Comparison of ENCODE assay signal across 2 cellular contexts in the genomic region with DNA sequence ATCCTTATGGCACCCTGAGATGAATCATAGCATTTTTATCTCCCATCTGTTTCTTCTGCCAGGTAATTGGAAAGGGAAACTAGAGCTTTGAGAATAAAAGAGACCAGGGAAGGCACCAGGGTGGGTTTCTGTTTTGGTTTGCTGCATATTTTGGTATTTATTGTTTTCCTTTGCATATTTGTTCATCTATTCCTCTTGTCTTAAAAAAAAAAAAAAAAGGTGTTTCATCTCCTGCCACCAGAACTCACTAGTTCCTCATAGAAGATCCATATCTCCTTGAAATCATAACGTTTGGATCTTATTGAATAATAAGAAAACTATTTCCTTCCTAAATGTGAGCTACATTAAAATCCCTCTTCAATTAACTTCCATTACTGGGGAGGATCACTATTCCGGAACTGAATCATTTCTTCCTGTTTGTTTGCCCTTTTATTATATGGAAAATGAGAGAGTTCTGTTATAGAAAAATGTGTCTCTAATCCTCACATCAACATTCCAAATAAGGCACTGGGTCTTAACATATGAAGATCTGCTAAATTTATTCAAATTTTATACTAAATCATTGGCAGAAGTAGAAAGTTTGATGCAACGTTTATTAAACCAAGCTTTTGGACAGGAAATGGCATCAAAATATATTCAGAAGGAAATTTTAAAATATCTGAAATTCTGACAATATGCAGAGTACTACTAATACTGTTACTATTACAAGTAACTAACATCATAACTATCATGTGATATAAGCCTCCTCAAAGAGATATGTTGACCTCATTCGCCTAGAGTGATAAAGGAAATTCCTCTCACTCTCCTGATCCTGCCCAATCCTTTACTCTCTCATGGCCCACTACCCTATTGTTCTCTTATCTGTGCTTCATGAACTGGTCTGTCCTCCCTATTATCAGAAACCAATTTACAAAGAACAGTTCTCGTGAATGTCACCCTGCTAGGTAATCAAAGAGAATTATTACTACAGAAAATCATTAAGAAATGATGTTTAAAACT.
TF ChIP-seq lines count a peak whose summit lies in the region.

No MANE protein-coding gene starts in this region.

TF ChIP-seq in SK-N-SH, 30 proteins besides CTCF, POLR2A, EP300 and RAD21:
- TF ChIP-seq, protein P1, sequence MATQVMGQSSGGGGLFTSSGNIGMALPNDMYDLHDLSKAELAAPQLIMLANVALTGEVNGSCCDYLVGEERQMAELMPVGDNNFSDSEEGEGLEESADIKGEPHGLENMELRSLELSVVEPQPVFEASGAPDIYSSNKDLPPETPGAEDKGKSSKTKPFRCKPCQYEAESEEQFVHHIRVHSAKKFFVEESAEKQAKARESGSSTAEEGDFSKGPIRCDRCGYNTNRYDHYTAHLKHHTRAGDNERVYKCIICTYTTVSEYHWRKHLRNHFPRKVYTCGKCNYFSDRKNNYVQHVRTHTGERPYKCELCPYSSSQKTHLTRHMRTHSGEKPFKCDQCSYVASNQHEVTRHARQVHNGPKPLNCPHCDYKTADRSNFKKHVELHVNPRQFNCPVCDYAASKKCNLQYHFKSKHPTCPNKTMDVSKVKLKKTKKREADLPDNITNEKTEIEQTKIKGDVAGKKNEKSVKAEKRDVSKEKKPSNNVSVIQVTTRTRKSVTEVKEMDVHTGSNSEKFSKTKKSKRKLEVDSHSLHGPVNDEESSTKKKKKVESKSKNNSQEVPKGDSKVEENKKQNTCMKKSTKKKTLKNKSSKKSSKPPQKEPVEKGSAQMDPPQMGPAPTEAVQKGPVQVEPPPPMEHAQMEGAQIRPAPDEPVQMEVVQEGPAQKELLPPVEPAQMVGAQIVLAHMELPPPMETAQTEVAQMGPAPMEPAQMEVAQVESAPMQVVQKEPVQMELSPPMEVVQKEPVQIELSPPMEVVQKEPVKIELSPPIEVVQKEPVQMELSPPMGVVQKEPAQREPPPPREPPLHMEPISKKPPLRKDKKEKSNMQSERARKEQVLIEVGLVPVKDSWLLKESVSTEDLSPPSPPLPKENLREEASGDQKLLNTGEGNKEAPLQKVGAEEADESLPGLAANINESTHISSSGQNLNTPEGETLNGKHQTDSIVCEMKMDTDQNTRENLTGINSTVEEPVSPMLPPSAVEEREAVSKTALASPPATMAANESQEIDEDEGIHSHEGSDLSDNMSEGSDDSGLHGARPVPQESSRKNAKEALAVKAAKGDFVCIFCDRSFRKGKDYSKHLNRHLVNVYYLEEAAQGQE (IDR thresholded peaks at IDR 0.05; ENCODE audit: low read depth, low read length): no peak
- TF ChIP-seq GABPA (IDR thresholded peaks at IDR 0.05; ENCODE audit: low read depth): no peak
- TF ChIP-seq CHD2 (IDR thresholded peaks at IDR 0.05; ENCODE audit: low read length, partially characterized antibody): no peak
- no peak for TF ChIP-seq MEF2A (IDR thresholded peaks at IDR 0.05; ENCODE audit: borderline replicate concordance, low read depth)
- TF ChIP-seq YY1 (IDR thresholded peaks at IDR 0.05; ENCODE audit: low read depth): no peak
- TF ChIP-seq SMC3 (IDR thresholded peaks at IDR 0.05; ENCODE audit: low read depth, low read length): no peak
- no peak for TF ChIP-seq ELF1 (IDR thresholded peaks at IDR 0.05)
- TF ChIP-seq, protein P2, sequence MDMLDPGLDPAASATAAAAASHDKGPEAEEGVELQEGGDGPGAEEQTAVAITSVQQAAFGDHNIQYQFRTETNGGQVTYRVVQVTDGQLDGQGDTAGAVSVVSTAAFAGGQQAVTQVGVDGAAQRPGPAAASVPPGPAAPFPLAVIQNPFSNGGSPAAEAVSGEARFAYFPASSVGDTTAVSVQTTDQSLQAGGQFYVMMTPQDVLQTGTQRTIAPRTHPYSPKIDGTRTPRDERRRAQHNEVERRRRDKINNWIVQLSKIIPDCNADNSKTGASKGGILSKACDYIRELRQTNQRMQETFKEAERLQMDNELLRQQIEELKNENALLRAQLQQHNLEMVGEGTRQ (IDR thresholded peaks at IDR 0.05; ENCODE audit: borderline replicate concordance, low read depth, low read length): no peak
- TF ChIP-seq RFX5 (IDR thresholded peaks at IDR 0.05; ENCODE audit: low read length): no peak
- no peak for TF ChIP-seq NRF1 (IDR thresholded peaks at IDR 0.05; ENCODE audit: low read depth, low read length)
- TF ChIP-seq GATA2 (CRISPR knock-in tag; IDR thresholded peaks at IDR 0.05): no peak
- TF ChIP-seq TAF1 (IDR thresholded peaks at IDR 0.05; ENCODE audit: borderline replicate concordance, low read depth, low read length): no peak
- no peak for TF ChIP-seq JUND (IDR thresholded peaks at IDR 0.05)
- no peak for TF ChIP-seq MXI1 (IDR thresholded peaks at IDR 0.05; ENCODE audit: low read depth, low read length)
- TF ChIP-seq FOXJ3 (CRISPR knock-in tag; IDR thresholded peaks at IDR 0.05): no peak
- TF ChIP-seq EZH2phosphoT487 (IDR thresholded peaks at IDR 0.05; ENCODE audit: borderline replicate concordance, low read depth): no peak
- TF ChIP-seq, protein P3, sequence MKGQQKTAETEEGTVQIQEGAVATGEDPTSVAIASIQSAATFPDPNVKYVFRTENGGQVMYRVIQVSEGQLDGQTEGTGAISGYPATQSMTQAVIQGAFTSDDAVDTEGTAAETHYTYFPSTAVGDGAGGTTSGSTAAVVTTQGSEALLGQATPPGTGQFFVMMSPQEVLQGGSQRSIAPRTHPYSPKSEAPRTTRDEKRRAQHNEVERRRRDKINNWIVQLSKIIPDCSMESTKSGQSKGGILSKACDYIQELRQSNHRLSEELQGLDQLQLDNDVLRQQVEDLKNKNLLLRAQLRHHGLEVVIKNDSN (IDR thresholded peaks at IDR 0.05; ENCODE audit: borderline replicate concordance, low read depth): no peak
- TF ChIP-seq, protein P4, sequence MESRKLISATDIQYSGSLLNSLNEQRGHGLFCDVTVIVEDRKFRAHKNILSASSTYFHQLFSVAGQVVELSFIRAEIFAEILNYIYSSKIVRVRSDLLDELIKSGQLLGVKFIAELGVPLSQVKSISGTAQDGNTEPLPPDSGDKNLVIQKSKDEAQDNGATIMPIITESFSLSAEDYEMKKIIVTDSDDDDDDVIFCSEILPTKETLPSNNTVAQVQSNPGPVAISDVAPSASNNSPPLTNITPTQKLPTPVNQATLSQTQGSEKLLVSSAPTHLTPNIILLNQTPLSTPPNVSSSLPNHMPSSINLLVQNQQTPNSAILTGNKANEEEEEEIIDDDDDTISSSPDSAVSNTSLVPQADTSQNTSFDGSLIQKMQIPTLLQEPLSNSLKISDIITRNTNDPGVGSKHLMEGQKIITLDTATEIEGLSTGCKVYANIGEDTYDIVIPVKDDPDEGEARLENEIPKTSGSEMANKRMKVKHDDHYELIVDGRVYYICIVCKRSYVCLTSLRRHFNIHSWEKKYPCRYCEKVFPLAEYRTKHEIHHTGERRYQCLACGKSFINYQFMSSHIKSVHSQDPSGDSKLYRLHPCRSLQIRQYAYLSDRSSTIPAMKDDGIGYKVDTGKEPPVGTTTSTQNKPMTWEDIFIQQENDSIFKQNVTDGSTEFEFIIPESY (IDR thresholded peaks at IDR 0.05; ENCODE audit: borderline replicate concordance, low read depth): no peak
- TF ChIP-seq, protein P5, sequence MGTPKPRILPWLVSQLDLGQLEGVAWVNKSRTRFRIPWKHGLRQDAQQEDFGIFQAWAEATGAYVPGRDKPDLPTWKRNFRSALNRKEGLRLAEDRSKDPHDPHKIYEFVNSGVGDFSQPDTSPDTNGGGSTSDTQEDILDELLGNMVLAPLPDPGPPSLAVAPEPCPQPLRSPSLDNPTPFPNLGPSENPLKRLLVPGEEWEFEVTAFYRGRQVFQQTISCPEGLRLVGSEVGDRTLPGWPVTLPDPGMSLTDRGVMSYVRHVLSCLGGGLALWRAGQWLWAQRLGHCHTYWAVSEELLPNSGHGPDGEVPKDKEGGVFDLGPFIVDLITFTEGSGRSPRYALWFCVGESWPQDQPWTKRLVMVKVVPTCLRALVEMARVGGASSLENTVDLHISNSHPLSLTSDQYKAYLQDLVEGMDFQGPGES (IDR thresholded peaks at IDR 0.05; ENCODE audit: low read depth, low read length): no peak

TF ChIP-seq in endothelial cell of umbilical vein, 7 proteins besides CTCF, POLR2A, EP300 and RAD21 (continued from another document):
- TF ChIP-seq JUN (IDR thresholded peaks at IDR 0.05; ENCODE audit: borderline replicate concordance, insufficient read depth, insufficient read length, low read depth): peak; percentile 74
